Comparison of ENCODE assay signal across 9 cellular contexts in genomic region chr16:56860226-56861020, GRCh38. TPM values are rescaled to one million over a fixed set of nuclear protein-coding genes. Genes with fewer than 3 reads are reported as not detected.
DNase-seq lines count a peak whose midpoint lies in the region; ATAC-seq and TF ChIP-seq lines count a peak whose summit lies in the region.
"Had no signal": no experiment of that assay in that cellular context is flagged by ENCODE, and none has a peak within 500 bp of the region (broad histone marks: within the 10 kb centered on the region; RNA-seq: fewer than 3 reads in every experiment).

No MANE protein-coding gene starts in this region.

- intact Hi-C loops in activated B cell treated with CpG ODN at 0.5 μM for 24 hours (cut with micrococcal nuclease), result no loop called here

- CTCF ChIA-PET in activated B cell treated with CpG ODN at 0.5 μM for 24 hours (lab: Charles Lee), result interaction anchor here (0.6 to 1.3 kb wide), 2 partner anchors 91 to 326 kb away, joined by 3 to 4 read pairs; partner anchors contain the start of genes PSME3IP1 and RSPRY1

- TF ChIP-seq CTCF in activated B cell treated with CpG ODN at 0.5 μM for 24 hours (IDR thresholded peaks at IDR 0.05) (no peak), nephron (IDR thresholded peaks at IDR 0.05; ENCODE audit: unreplicated experiment in 3 of 3) (no peak)

- ATAC-seq in GM18870 (IDR thresholded peaks at IDR 0.05; ENCODE audit: unreplicated experiment), result peak; percentile 73
- peak; percentile 70 for ATAC-seq in HG02981 (IDR thresholded peaks at IDR 0.05; ENCODE audit: unreplicated experiment)
- ATAC-seq in activated B cell treated with CpG ODN at 0.5 μM for 24 hours (ENCODE audit: low read depth), result peak; percentile 83

- H3K36me3 Mint-ChIP-seq in activated B cell treated with CpG ODN at 0.5 μM for 24 hours (ENCODE audit: low read depth), result no peaks in the 10 kb centered on the region
- no peaks in the 10 kb centered on the region for H3K36me3 Mint-ChIP-seq in nephron (ENCODE audit: low read depth)

- POLR2A ChIA-PET in activated B cell treated with CpG ODN at 0.5 μM for 24 hours (lab: Charles Lee), result interaction anchor here (0.6 to 15.6 kb wide), 3 partner anchors 9 to 112 kb away, joined by 4 to 444 read pairs (median 5); partner anchors contain the start of gene HERPUD1

- H3K27me3 Mint-ChIP-seq in activated B cell treated with CpG ODN at 0.5 μM for 24 hours (no peaks in the 10 kb centered on the region), nephron (ENCODE audit: low read depth) (peaks cover 11% of the 10 kb centered on the region)

- H3K4me3 Mint-ChIP-seq in activated B cell treated with CpG ODN at 0.5 μM for 24 hours (peak overlapping the region; percentile 71), nephron (peak overlapping the region in 1 of 3 experiments; percentile 45)

- H3K4me1 Mint-ChIP-seq in activated B cell treated with CpG ODN at 0.5 μM for 24 hours, result peaks cover 36% of the 10 kb centered on the region
- peaks cover 33% of the 10 kb centered on the region for H3K4me1 Mint-ChIP-seq in nephron

- DNase-seq in activated B cell treated with CpG ODN at 0.5 μM for 24 hours (no peak), NCI-H2227 (lab: John Stamatoyannopoulos, UW; ENCODE audit: unreplicated experiment) (no peak), caudate nucleus (lab: John Stamatoyannopoulos, UW) (no peak), NCI-H2107 treated with DMSO at 0.1 percent for 48 hours (lab: John Stamatoyannopoulos, UW; ENCODE audit: unreplicated experiment) (no peak), NCI-H1694 treated with DMSO at 0.1 percent for 48 hours (lab: John Stamatoyannopoulos, UW) (no peak)

- H3K9me3 Mint-ChIP-seq in activated B cell treated with CpG ODN at 0.5 μM for 24 hours, result no peaks in the 10 kb centered on the region
- no peaks in the 10 kb centered on the region for H3K9me3 Mint-ChIP-seq in nephron

- H3K27ac Mint-ChIP-seq in activated B cell treated with CpG ODN at 0.5 μM for 24 hours (peak overlapping the region; percentile 93), nephron (peak overlapping the region; percentile 47 to 87 (median 75))

- H3K27ac ChIP-seq in caudate nucleus (ENCODE audit: low read depth, low read length), result no peak overlapping the region
- H3K27ac ChIP-seq: epithelial cell of prostate had no signal

RNA-seq across cellular contexts. Expression of gene SLC12A3, which starts 4.6 kb away (rescaled TPM):
- 3.8 and 5.0 TPM in 2 replicates for total RNA-seq in activated B cell treated with CpG ODN at 0.5 μM for 24 hours
